Comparison of ENCODE assay signal across 1 cellular context in the genomic region with DNA sequence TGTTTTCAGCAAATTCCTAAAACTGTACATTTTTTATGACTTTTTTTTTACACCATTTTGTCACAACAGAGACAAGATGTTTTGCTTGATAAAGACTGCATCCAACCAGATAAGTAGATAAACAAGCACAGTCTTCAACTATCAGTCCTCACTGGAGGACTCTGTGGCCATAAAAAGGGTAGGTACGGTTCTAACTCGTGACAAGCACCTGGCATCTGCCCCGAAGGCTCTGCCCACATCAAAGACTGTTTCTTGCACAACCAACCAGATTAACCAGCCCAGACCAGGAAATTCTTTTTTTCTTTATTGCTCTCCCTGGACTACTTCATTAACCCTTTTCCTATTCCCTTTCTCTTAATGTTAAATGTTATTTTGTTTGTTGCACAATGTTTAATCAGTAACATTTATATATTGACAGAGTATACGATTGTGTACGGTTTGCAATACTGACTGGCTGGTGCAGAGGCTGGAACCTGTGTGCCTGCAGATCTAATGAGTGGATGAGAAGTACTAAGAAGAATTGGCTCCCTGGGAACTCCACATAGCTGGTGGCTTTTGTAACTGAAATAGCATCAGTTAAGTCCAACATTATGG.
TF ChIP-seq lines count a peak whose summit lies in the region.

No MANE protein-coding gene starts in this region.

TF ChIP-seq in H1, 55 proteins besides CTCF, POLR2A, EP300 and RAD21 (continued from another document):
- TF ChIP-seq E2F6 (IDR thresholded peaks at IDR 0.05) (no peak), SP1 (IDR thresholded peaks at IDR 0.05; ENCODE audit: low read depth, low read length) (no peak), CBX8 (IDR thresholded peaks at IDR 0.05; ENCODE audit: borderline replicate concordance, low read depth, low read length) (no peak), CHD1 (IDR thresholded peaks at IDR 0.05; ENCODE audit: low read depth, low read length) (no peak), HDAC6 (IDR thresholded peaks at IDR 0.05; ENCODE audit: low read depth, low read length) (no peak), USF2 (IDR thresholded peaks at IDR 0.05; ENCODE audit: low read length) (no peak), SUZ12 (IDR thresholded peaks at IDR 0.05; ENCODE audit: low read length) (no peak)
- TF ChIP-seq, protein P1, sequence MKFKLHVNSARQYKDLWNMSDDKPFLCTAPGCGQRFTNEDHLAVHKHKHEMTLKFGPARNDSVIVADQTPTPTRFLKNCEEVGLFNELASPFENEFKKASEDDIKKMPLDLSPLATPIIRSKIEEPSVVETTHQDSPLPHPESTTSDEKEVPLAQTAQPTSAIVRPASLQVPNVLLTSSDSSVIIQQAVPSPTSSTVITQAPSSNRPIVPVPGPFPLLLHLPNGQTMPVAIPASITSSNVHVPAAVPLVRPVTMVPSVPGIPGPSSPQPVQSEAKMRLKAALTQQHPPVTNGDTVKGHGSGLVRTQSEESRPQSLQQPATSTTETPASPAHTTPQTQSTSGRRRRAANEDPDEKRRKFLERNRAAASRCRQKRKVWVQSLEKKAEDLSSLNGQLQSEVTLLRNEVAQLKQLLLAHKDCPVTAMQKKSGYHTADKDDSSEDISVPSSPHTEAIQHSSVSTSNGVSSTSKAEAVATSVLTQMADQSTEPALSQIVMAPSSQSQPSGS (IDR thresholded peaks at IDR 0.05; ENCODE audit: low read length), result no peak
